ENCODE assay signal across 8 cellular contexts in the genomic region with DNA sequence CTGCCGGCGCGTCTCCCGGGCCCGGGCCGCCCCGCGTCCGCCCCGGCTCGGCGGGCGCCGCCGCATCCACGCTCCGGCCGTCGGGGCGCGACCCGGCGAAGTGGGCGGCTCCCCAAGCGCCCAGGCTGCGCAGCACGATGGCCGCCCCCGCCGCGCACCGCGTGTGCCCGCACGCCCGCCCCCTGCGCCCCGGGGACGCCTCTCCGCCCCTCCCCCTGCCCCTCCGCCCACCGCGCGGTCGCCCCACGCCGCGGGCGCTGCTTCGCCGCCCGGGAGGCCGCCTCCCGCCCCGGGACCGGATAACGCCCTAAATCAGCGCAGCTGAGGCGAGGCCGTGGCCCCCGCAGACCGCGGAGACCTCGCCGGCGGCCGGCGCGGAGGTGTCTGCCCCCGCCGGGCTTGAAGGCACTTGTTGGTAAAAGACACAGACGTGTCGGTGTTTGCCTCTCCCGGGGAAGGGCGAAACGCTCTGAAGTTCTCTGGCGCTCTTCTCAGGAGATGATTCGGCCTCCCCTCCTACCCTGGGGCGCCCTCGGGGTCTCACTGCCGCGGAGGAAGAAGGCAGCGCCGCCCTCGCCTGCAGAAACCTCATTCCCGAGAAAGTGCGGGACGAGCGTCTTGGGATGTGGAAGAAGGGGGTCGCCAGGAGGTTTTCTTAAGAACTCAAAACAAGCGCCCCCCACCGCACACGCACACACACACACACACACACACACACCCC. TPM values are rescaled to one million over a fixed set of nuclear protein-coding genes. Genes with fewer than 3 reads are reported as not detected.
DNase-seq lines count a peak whose midpoint lies in the region; ATAC-seq and TF ChIP-seq lines count a peak whose summit lies in the region.

A gene with protein sequence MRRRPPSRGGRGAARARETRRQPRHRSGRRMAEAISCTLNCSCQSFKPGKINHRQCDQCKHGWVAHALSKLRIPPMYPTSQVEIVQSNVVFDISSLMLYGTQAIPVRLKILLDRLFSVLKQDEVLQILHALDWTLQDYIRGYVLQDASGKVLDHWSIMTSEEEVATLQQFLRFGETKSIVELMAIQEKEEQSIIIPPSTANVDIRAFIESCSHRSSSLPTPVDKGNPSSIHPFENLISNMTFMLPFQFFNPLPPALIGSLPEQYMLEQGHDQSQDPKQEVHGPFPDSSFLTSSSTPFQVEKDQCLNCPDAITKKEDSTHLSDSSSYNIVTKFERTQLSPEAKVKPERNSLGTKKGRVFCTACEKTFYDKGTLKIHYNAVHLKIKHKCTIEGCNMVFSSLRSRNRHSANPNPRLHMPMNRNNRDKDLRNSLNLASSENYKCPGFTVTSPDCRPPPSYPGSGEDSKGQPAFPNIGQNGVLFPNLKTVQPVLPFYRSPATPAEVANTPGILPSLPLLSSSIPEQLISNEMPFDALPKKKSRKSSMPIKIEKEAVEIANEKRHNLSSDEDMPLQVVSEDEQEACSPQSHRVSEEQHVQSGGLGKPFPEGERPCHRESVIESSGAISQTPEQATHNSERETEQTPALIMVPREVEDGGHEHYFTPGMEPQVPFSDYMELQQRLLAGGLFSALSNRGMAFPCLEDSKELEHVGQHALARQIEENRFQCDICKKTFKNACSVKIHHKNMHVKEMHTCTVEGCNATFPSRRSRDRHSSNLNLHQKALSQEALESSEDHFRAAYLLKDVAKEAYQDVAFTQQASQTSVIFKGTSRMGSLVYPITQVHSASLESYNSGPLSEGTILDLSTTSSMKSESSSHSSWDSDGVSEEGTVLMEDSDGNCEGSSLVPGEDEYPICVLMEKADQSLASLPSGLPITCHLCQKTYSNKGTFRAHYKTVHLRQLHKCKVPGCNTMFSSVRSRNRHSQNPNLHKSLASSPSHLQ (minus strand): TSS at position 102 of the 721 bp plus-strand sequence. CDS start 36 bp downstream, at position 66.

- DNase-seq in GM13976 (ENCODE audit: low spot score) = peak; percentile 31
- peak in 1 of 2 donors; percentile 9 for DNase-seq in activated T-cell treated with anti-CD3 and anti-CD28 coated beads, Interleukin-2, amount 50 U/mL, for 72 hours
- peak; percentile 21 to 60 (median 56) for DNase-seq in right cardiac atrium
- no peak for DNase-seq in sigmoid colon
- no peak for DNase-seq in A172 (ENCODE audit: low spot score)
- DNase-seq in OCI-LY7 (ENCODE audit: low spot score) = no peak

- TF ChIP-seq POLR2A in sigmoid colon (IDR thresholded peaks at IDR 0.05) = no peak

- H3K4me1 ChIP-seq in right cardiac atrium (ENCODE audit: control insufficient read depth, insufficient read depth, low read length) (no peaks in the 10 kb centered on the region), sigmoid colon (peaks cover 0 to 19% (median 16%) of the 10 kb centered on the region in 4 donors), OCI-LY7 (ENCODE audit: insufficient read depth, low read length, poor library complexity, severe bottlenecking) (no peaks in the 10 kb centered on the region)

- H3K79me2 ChIP-seq in OCI-LY7 (ENCODE audit: insufficient read depth, low read depth, low read length) = no peaks in the 10 kb centered on the region

- POLR2A ChIA-PET in OCI-LY7 (lab: Charles Lee) = no interaction called here

- WGBS in right cardiac atrium = 7% methylated on average over 89 of the region's 93 CpGs
- WGBS in sigmoid colon, 2 donors = 3 to 11% methylated on average over 93 of the region's 93 CpGs

- no peaks in the 10 kb centered on the region for H3K36me3 ChIP-seq in sigmoid colon
- H3K36me3 ChIP-seq in OCI-LY7 (ENCODE audit: insufficient read depth, low read length) = no peaks in the 10 kb centered on the region

- no peaks in the 10 kb centered on the region for H3K9me3 ChIP-seq in right cardiac atrium (ENCODE audit: control insufficient read depth, low read length)
- no peaks in the 10 kb centered on the region for H3K9me3 ChIP-seq in sigmoid colon
- H3K9me3 ChIP-seq in OCI-LY7 (ENCODE audit: low read length) = no peaks in the 10 kb centered on the region

- peaks cover 2 to 3% of the 10 kb centered on the region in 2 donors for H3K36me3 Mint-ChIP-seq in activated T-cell treated with anti-CD3 and anti-CD28 coated beads, Interleukin-2, amount 50 U/mL, for 72 hours (ENCODE audit: insufficient read depth in 2 of 2)

- no peaks in the 10 kb centered on the region for H4K20me1 ChIP-seq in OCI-LY7 (ENCODE audit: insufficient read depth, low read length)

- peak within 1 kb of the TSS; percentile 88 for H3K4me3 ChIP-seq in right cardiac atrium (ENCODE audit: low read length)
- peak within 1 kb of the TSS; percentile 16 to 50 (median 42) for H3K4me3 ChIP-seq in sigmoid colon
- H3K4me3 ChIP-seq in OCI-LY7 (ENCODE audit: low read depth, low read length, poor library complexity, severe bottlenecking) = no peak within 1 kb of the TSS

- peak within 1 kb of the TSS; percentile 79 to 84 for H3K4me3 Mint-ChIP-seq in activated T-cell treated with anti-CD3 and anti-CD28 coated beads, Interleukin-2, amount 50 U/mL, for 72 hours

- BruUV-seq in OCI-LY7 (replicated peaks; lab: Mats Ljungman, UMichigan) = no TSS peak

- H3K27me3 ChIP-seq in right cardiac atrium (ENCODE audit: control insufficient read depth, insufficient read depth) = no peaks in the 10 kb centered on the region
- peaks cover 17 to 59% (median 46%) of the 10 kb centered on the region in 3 donors for H3K27me3 ChIP-seq in sigmoid colon

- H3K27ac ChIP-seq in right cardiac atrium (ENCODE audit: low read length) = no peak within 1 kb of the TSS
- no peak within 1 kb of the TSS for H3K27ac ChIP-seq in sigmoid colon
- H3K27ac ChIP-seq in OCI-LY7 (ENCODE audit: low read depth, low read length, poor library complexity, severe bottlenecking) = no peak within 1 kb of the TSS

- H2AFZ ChIP-seq in OCI-LY7 (ENCODE audit: low read length) = no peak within 1 kb of the TSS

- H3K4me1 Mint-ChIP-seq in activated T-cell treated with anti-CD3 and anti-CD28 coated beads, Interleukin-2, amount 50 U/mL, for 72 hours (ENCODE audit: low read depth) = peaks cover 11% of the 10 kb centered on the region

- H3K9me3 Mint-ChIP-seq in activated T-cell treated with anti-CD3 and anti-CD28 coated beads, Interleukin-2, amount 50 U/mL, for 72 hours = no peaks in the 10 kb centered on the region

- no peak within 1 kb of the TSS for H3K4me2 ChIP-seq in OCI-LY7 (ENCODE audit: low read length)

- ATAC-seq in activated T-cell treated with anti-CD3 and anti-CD28 coated beads, Interleukin-2, amount 50 U/mL, for 72 hours (replicated peaks in 1 of 2) = peak; percentile 21 to 46
- ATAC-seq in right cardiac atrium (peak in 1 of 2 donors; percentile 30), GM21360 (IDR thresholded peaks at IDR 0.05; ENCODE audit: unreplicated experiment) (no peak), GM18517 (IDR thresholded peaks at IDR 0.05; ENCODE audit: unreplicated experiment) (no peak)

- intact Hi-C loops in right cardiac atrium (cut with DNase I) (no loop called here), sigmoid colon (cut with DNase I) (no loop called here), OCI-LY7 (cut with micrococcal nuclease; ENCODE audit: unreplicated experiment) (no loop called here)

- in situ Hi-C loops in GM13976 (cut with MboI; ENCODE audit: low sequenced_read_pairs, unreplicated experiment) = no loop called here

- no peak for TF ChIP-seq EP300 in sigmoid colon (IDR thresholded peaks at IDR 0.05)

- H3K27ac Mint-ChIP-seq in activated T-cell treated with anti-CD3 and anti-CD28 coated beads, Interleukin-2, amount 50 U/mL, for 72 hours = no peak within 1 kb of the TSS

- H3K9me2 ChIP-seq in OCI-LY7 (ENCODE audit: insufficient read depth, low read length) = no peaks in the 10 kb centered on the region

- CTCF ChIA-PET in OCI-LY7 (lab: Charles Lee; ENCODE audit: unreplicated experiment) = no interaction called here

- H3K27me3 Mint-ChIP-seq in activated T-cell treated with anti-CD3 and anti-CD28 coated beads, Interleukin-2, amount 50 U/mL, for 72 hours (ENCODE audit: low read depth) = peaks cover 88% of the 10 kb centered on the region

- no peak for TF ChIP-seq CTCF in GM13976 (IDR thresholded peaks at IDR 0.05; ENCODE audit: borderline replicate concordance, control extremely low read depth, extremely low read depth, insufficient read depth, missing control alignments)
- no peak for TF ChIP-seq CTCF in sigmoid colon (IDR thresholded peaks at IDR 0.05)
- no peak for TF ChIP-seq CTCF in OCI-LY7 (conservative IDR thresholded peaks at IDR 0.05; ENCODE audit: low read length)

RNA-seq across cellular contexts. Expression of the gene that starts here (rescaled TPM):
- total RNA-seq in activated T-cell treated with anti-CD3 and anti-CD28 coated beads, Interleukin-2, amount 50 U/mL, for 72 hours = not detected
- 1 to 10 TPM in 3 of 4 donors, under 1 TPM in 1; 0.79 to 2.3 (median 1.8) TPM for total RNA-seq in right cardiac atrium
- polyA plus RNA-seq in right cardiac atrium = 0.34 TPM
- under 1 TPM in 3 of 4 donors, not detected in 1; 0.14 to 0.36 (median 0.28) TPM for total RNA-seq in sigmoid colon
- under 1 TPM in 2 of 3 donors, not detected in 1; under 0.01 to 0.06 TPM for polyA plus RNA-seq in sigmoid colon
- 0.03 and 0.17 TPM in 2 replicates for total RNA-seq in A172 (2014; rRNA removed; shearing (Covaris generic))
- not detected in 2 replicates for total RNA-seq in OCI-LY7 (2014; rRNA removed; shearing (Covaris generic))
- total RNA-seq in OCI-LY7 (2022) = not detected in 2 replicates

Comparison
In these comparisons a context has a peak if more than half of its experiments do, and no peak if none do; other contexts are left out.
1. Peak in ATAC-seq in activated T-cell treated with anti-CD3 and anti-CD28 coated beads, Interleukin-2, amount 50 U/mL, for 72 hours; RNA of the gene not detected or under 1 TPM.
2. DNase-seq: peak in GM13976 (single experiment) and right cardiac atrium (3 of 3); none in sigmoid colon (single experiment), A172 (single experiment) and OCI-LY7 (single experiment).